21 cellular contexts compared by ENCODE assay signal in genomic region chr20:18615020-18615652, GRCh38. TPM values are rescaled to one million over a fixed set of nuclear protein-coding genes. Genes with fewer than 3 reads are reported as not detected.
DNase-seq lines count a peak whose midpoint lies in the region; ATAC-seq and TF ChIP-seq lines count a peak whose summit lies in the region.
"Had no signal": no experiment of that assay in that cellular context is flagged by ENCODE, and none has a peak within 500 bp of the region (broad histone marks: within the 10 kb centered on the region; RNA-seq: fewer than 3 reads in every experiment).

No MANE protein-coding gene starts in this region.

- no peaks in the 10 kb centered on the region for H3K27me3 Mint-ChIP-seq in activated CD4-positive, alpha-beta memory T cell treated with anti-CD3 and anti-CD28 coated beads for 36 hours
- H3K27me3 Mint-ChIP-seq in activated CD4-positive, alpha-beta memory T cell treated with anti-CD3 and anti-CD28 coated beads, Interleukin-2, amount 10 ng/mL, durations not matched to agents 7 days and 5 days, result no peaks in the 10 kb centered on the region
- no peaks in the 10 kb centered on the region for H3K27me3 Mint-ChIP-seq in activated naive CD8-positive, alpha-beta T cell treated with anti-CD3 and anti-CD28 coated beads, Interleukin-2, amount 50 U/mL, for 24 hours
- H3K27me3 Mint-ChIP-seq: activated CD4-positive, alpha-beta T cell treated with anti-CD3 and anti-CD28 coated beads, Interleukin-2, amount 10 ng/mL, durations not matched to agents 24 days and 14 days had no signal

- DNase-seq in activated CD4-positive, alpha-beta memory T cell treated with anti-CD3 and anti-CD28 coated beads for 36 hours, result no peak
- DNase-seq in activated CD4-positive, alpha-beta memory T cell treated with anti-CD3 and anti-CD28 coated beads, Interleukin-2, amount 10 ng/mL, durations not matched to agents 7 days and 5 days, result no peak
- DNase-seq in activated naive CD8-positive, alpha-beta T cell treated with anti-CD3 and anti-CD28 coated beads, Interleukin-2, amount 50 U/mL, for 24 hours, result no peak
- DNase-seq in left lung, result no peak
- no peak for DNase-seq in upper lobe of right lung
- no peak for DNase-seq in NOMO-1 treated with dmso at 0.1 percent for 144 hours (lab: John Stamatoyannopoulos, UW; ENCODE audit: unreplicated experiment)
- no peak for DNase-seq in superior temporal gyrus (ENCODE audit: extremely low spot score)
- DNase-seq: activated CD4-positive, alpha-beta T cell treated with anti-CD3 and anti-CD28 coated beads, Interleukin-2, amount 10 ng/mL, durations not matched to agents 24 days and 14 days; activated CD8-positive, alpha-beta memory T cell treated with anti-CD3 and anti-CD28 coated beads, Interleukin-2, amount 50 U/mL, for 4 hours; activated effector memory CD4-positive, alpha-beta T cell treated with Interleukin-2 at 50 U/mL for 16 hours; cortex of kidney; glutamatergic neuron; H7; NCI-H187 treated with DMSO at 0.1 percent for 48 hours; NCI-H69; RPMI8226; stimulated activated CD4-positive, alpha-beta T cell treated with anti-CD3 and anti-CD28 coated beads, Interleukin-15, amount 100 ng/mL, for 24 hours had no signal

- H3K27ac ChIP-seq in left lung, result no peak overlapping the region
- no peak overlapping the region for H3K27ac ChIP-seq in upper lobe of right lung

- no peak overlapping the region for H3K4me3 Mint-ChIP-seq in activated CD4-positive, alpha-beta memory T cell treated with anti-CD3 and anti-CD28 coated beads for 36 hours
- H3K4me3 Mint-ChIP-seq in activated CD4-positive, alpha-beta memory T cell treated with anti-CD3 and anti-CD28 coated beads, Interleukin-2, amount 10 ng/mL, durations not matched to agents 7 days and 5 days, result no peak overlapping the region
- no peak overlapping the region for H3K4me3 Mint-ChIP-seq in activated naive CD8-positive, alpha-beta T cell treated with anti-CD3 and anti-CD28 coated beads, Interleukin-2, amount 50 U/mL, for 24 hours
- H3K4me3 Mint-ChIP-seq: activated CD4-positive, alpha-beta T cell treated with anti-CD3 and anti-CD28 coated beads, Interleukin-2, amount 10 ng/mL, durations not matched to agents 24 days and 14 days had no signal

- CTCF ChIA-PET in activated CD4-positive, alpha-beta memory T cell treated with anti-CD3 and anti-CD28 coated beads for 36 hours (lab: Charles Lee), result interaction anchor here (0.5 kb wide), 1 partner anchor 19 kb away, joined by 4 read pairs; no protein-coding TSS in a partner anchor
- CTCF ChIA-PET in activated CD4-positive, alpha-beta memory T cell treated with anti-CD3 and anti-CD28 coated beads, Interleukin-2, amount 10 ng/mL, durations not matched to agents 7 days and 5 days (lab: Charles Lee), result no interaction called here

- H3K9me3 Mint-ChIP-seq in activated CD4-positive, alpha-beta memory T cell treated with anti-CD3 and anti-CD28 coated beads for 36 hours, result no peaks in the 10 kb centered on the region
- no peaks in the 10 kb centered on the region for H3K9me3 Mint-ChIP-seq in activated CD4-positive, alpha-beta memory T cell treated with anti-CD3 and anti-CD28 coated beads, Interleukin-2, amount 10 ng/mL, durations not matched to agents 7 days and 5 days
- H3K9me3 Mint-ChIP-seq in activated naive CD8-positive, alpha-beta T cell treated with anti-CD3 and anti-CD28 coated beads, Interleukin-2, amount 50 U/mL, for 24 hours, result no peaks in the 10 kb centered on the region
- H3K9me3 Mint-ChIP-seq: activated CD4-positive, alpha-beta T cell treated with anti-CD3 and anti-CD28 coated beads, Interleukin-2, amount 10 ng/mL, durations not matched to agents 24 days and 14 days had no signal

- peak; percentile 68 for ATAC-seq in activated naive CD8-positive, alpha-beta T cell treated with anti-CD3 and anti-CD28 coated beads, Interleukin-2, amount 50 U/mL, for 24 hours
- ATAC-seq in left lung (peak; percentile 74), upper lobe of right lung (peak; percentile 62), HG03175 (IDR thresholded peaks at IDR 0.05; ENCODE audit: unreplicated experiment) (no peak)
- ATAC-seq: sciatic nerve, SK-N-SH treated with all-trans-retinoic acid at 6 μM for 48 hours had no signal

- POLR2A ChIA-PET in activated CD4-positive, alpha-beta memory T cell treated with anti-CD3 and anti-CD28 coated beads for 36 hours (lab: Charles Lee), result no interaction called here
- POLR2A ChIA-PET in activated CD4-positive, alpha-beta memory T cell treated with anti-CD3 and anti-CD28 coated beads, Interleukin-2, amount 10 ng/mL, durations not matched to agents 7 days and 5 days (lab: Charles Lee), result no interaction called here

- TF ChIP-seq CTCF in left lung (IDR thresholded peaks at IDR 0.05) (no peak), upper lobe of right lung (IDR thresholded peaks at IDR 0.05) (no peak)

- intact Hi-C loops in activated CD4-positive, alpha-beta memory T cell treated with anti-CD3 and anti-CD28 coated beads for 36 hours (cut with micrococcal nuclease), result no loop called here
- intact Hi-C loops in left lung (cut with DNase I), result no loop called here
- intact Hi-C loops in upper lobe of right lung (cut with DNase I), result no loop called here

- H3K4me1 ChIP-seq in left lung, result no peaks in the 10 kb centered on the region
- no peaks in the 10 kb centered on the region for H3K4me1 ChIP-seq in upper lobe of right lung

- H3K4me1 Mint-ChIP-seq in activated CD4-positive, alpha-beta memory T cell treated with anti-CD3 and anti-CD28 coated beads for 36 hours (ENCODE audit: low read depth), result peaks cover 11% of the 10 kb centered on the region
- H3K4me1 Mint-ChIP-seq in activated CD4-positive, alpha-beta memory T cell treated with anti-CD3 and anti-CD28 coated beads, Interleukin-2, amount 10 ng/mL, durations not matched to agents 7 days and 5 days, result peaks cover 2% of the 10 kb centered on the region
- peaks cover 13% of the 10 kb centered on the region for H3K4me1 Mint-ChIP-seq in activated naive CD8-positive, alpha-beta T cell treated with anti-CD3 and anti-CD28 coated beads, Interleukin-2, amount 50 U/mL, for 24 hours

- H3K27ac Mint-ChIP-seq in activated CD4-positive, alpha-beta memory T cell treated with anti-CD3 and anti-CD28 coated beads for 36 hours, result peak overlapping the region; percentile 10
- H3K27ac Mint-ChIP-seq in activated CD4-positive, alpha-beta memory T cell treated with anti-CD3 and anti-CD28 coated beads, Interleukin-2, amount 10 ng/mL, durations not matched to agents 7 days and 5 days, result no peak overlapping the region
- peak overlapping the region; percentile 61 for H3K27ac Mint-ChIP-seq in activated naive CD8-positive, alpha-beta T cell treated with anti-CD3 and anti-CD28 coated beads, Interleukin-2, amount 50 U/mL, for 24 hours
- H3K27ac Mint-ChIP-seq: activated CD4-positive, alpha-beta T cell treated with anti-CD3 and anti-CD28 coated beads, Interleukin-2, amount 10 ng/mL, durations not matched to agents 24 days and 14 days had no signal

- no peaks in the 10 kb centered on the region for H3K27me3 ChIP-seq in left lung
- no peaks in the 10 kb centered on the region for H3K27me3 ChIP-seq in upper lobe of right lung
- H3K27me3 ChIP-seq: adrenal gland had no signal

- H3K9me3 ChIP-seq in left lung (no peaks in the 10 kb centered on the region), upper lobe of right lung (no peaks in the 10 kb centered on the region)
- H3K9me3 ChIP-seq: adrenal gland had no signal

- peaks cover 13% of the 10 kb centered on the region for H3K36me3 Mint-ChIP-seq in activated CD4-positive, alpha-beta memory T cell treated with anti-CD3 and anti-CD28 coated beads for 36 hours
- H3K36me3 Mint-ChIP-seq in activated CD4-positive, alpha-beta memory T cell treated with anti-CD3 and anti-CD28 coated beads, Interleukin-2, amount 10 ng/mL, durations not matched to agents 7 days and 5 days (ENCODE audit: low read depth), result peaks cover 6% of the 10 kb centered on the region
- H3K36me3 Mint-ChIP-seq in activated naive CD8-positive, alpha-beta T cell treated with anti-CD3 and anti-CD28 coated beads, Interleukin-2, amount 50 U/mL, for 24 hours (ENCODE audit: low read depth), result peaks cover 6% of the 10 kb centered on the region

- no peak overlapping the region for H3K4me3 ChIP-seq in left lung
- H3K4me3 ChIP-seq in upper lobe of right lung, result no peak overlapping the region
- H3K4me3 ChIP-seq: adrenal gland had no signal

- no peaks in the 10 kb centered on the region for H3K36me3 ChIP-seq in left lung
- no peaks in the 10 kb centered on the region for H3K36me3 ChIP-seq in upper lobe of right lung
- H3K36me3 ChIP-seq: adrenal gland had no signal

RNA-seq across cellular contexts. Expression of gene DTD1, which starts 27.3 kb away (rescaled TPM):
- 10 to 100 TPM; 49.2 to 55.4 TPM for total RNA-seq in activated CD4-positive, alpha-beta memory T cell treated with anti-CD3 and anti-CD28 coated beads for 36 hours
- total RNA-seq in activated CD4-positive, alpha-beta memory T cell treated with anti-CD3 and anti-CD28 coated beads, Interleukin-2, amount 10 ng/mL, durations not matched to agents 7 days and 5 days, result 10 to 100 TPM; 28.6 to 33.4 TPM
- 10 to 100 TPM; 14.8 to 25.4 TPM for total RNA-seq in left lung
- 19.9 TPM for total RNA-seq in upper lobe of right lung

RNA-seq across cellular contexts. Expression of gene SMIM26, which starts 47.9 kb away (rescaled TPM):
- 10 to 100 TPM; 56.0 to 59.0 TPM for total RNA-seq in activated CD4-positive, alpha-beta memory T cell treated with anti-CD3 and anti-CD28 coated beads for 36 hours
- 10 to 100 TPM; 61.4 to 64.7 TPM for total RNA-seq in activated CD4-positive, alpha-beta memory T cell treated with anti-CD3 and anti-CD28 coated beads, Interleukin-2, amount 10 ng/mL, durations not matched to agents 7 days and 5 days
- total RNA-seq in left lung, result 10 to 100 TPM; 46.8 to 53.2 TPM
- total RNA-seq in upper lobe of right lung, result 59.5 TPM
